Comparison of ENCODE assay signal across 8 cellular contexts in genomic region chr17:68398731-68399637, GRCh38. TPM values are rescaled to one million over a fixed set of nuclear protein-coding genes. Genes with fewer than 3 reads are reported as not detected.
DNase-seq lines count a peak whose midpoint lies in the region; ATAC-seq and TF ChIP-seq lines count a peak whose summit lies in the region.

No MANE protein-coding gene starts in this region.

- H3K4me3 ChIP-seq in retinal pigment epithelial cell (ENCODE audit: low read length) = no peak overlapping the region

- peaks cover 12% of the 10 kb centered on the region for H3K9me3 Mint-ChIP-seq in activated naive CD4-positive, alpha-beta T cell treated with anti-CD3 and anti-CD28 coated beads, Interleukin-2, amount 10 ng/mL, durations not matched to agents 7 days and 5 days

- H3K27ac Mint-ChIP-seq in activated naive CD4-positive, alpha-beta T cell treated with anti-CD3 and anti-CD28 coated beads, Interleukin-2, amount 10 ng/mL, durations not matched to agents 7 days and 5 days = peak overlapping the region; percentile 69

- ATAC-seq in GM19035 (IDR thresholded peaks at IDR 0.05; ENCODE audit: unreplicated experiment) (peak; percentile 93), HG03280 (IDR thresholded peaks at IDR 0.05; ENCODE audit: unreplicated experiment) (peak; percentile 74)

- CTCF ChIA-PET in activated naive CD4-positive, alpha-beta T cell treated with anti-CD3 and anti-CD28 coated beads, Interleukin-2, amount 10 ng/mL, durations not matched to agents 7 days and 5 days (lab: Charles Lee) = interaction anchor here (0.7 to 3.0 kb wide), 38 partner anchors 8 to 199 kb away, joined by 3 to 23 read pairs (median 5); partner anchors contain the start of genes ARSG and SLC16A6

- peak; percentile 89 for TF ChIP-seq CTCF in retinal pigment epithelial cell (conservative IDR thresholded peaks at IDR 0.05; ENCODE audit: low read depth, low read length)

- intact Hi-C loops in cardiac septum (cut with DNase I) = loop anchor here (2.0 to 10.0 kb wide), 2 partner anchors 136 to 224 kb away; no protein-coding TSS in a partner anchor

- no peaks in the 10 kb centered on the region for H3K27me3 Mint-ChIP-seq in activated naive CD4-positive, alpha-beta T cell treated with anti-CD3 and anti-CD28 coated beads, Interleukin-2, amount 10 ng/mL, durations not matched to agents 7 days and 5 days

- H3K4me3 Mint-ChIP-seq in activated naive CD4-positive, alpha-beta T cell treated with anti-CD3 and anti-CD28 coated beads, Interleukin-2, amount 10 ng/mL, durations not matched to agents 7 days and 5 days = peak overlapping the region; percentile 8

- H3K4me1 Mint-ChIP-seq in activated naive CD4-positive, alpha-beta T cell treated with anti-CD3 and anti-CD28 coated beads, Interleukin-2, amount 10 ng/mL, durations not matched to agents 7 days and 5 days = peaks cover 47% of the 10 kb centered on the region

- DNase-seq in COR-L47 (lab: John Stamatoyannopoulos, UW) (peak; percentile 71), NCI-H82 (lab: John Stamatoyannopoulos, UW) (peak; percentile 76), cardiac septum (ENCODE audit: low spot score) (peak; percentile 81), retinal pigment epithelial cell (ENCODE audit: low read depth) (peak; percentile 46), NCI-H128 (lab: John Stamatoyannopoulos, UW; ENCODE audit: unreplicated experiment) (no peak)
- DNase-seq in activated naive CD4-positive, alpha-beta T cell treated with anti-CD3 and anti-CD28 coated beads, Interleukin-2, amount 10 ng/mL, durations not matched to agents 7 days and 5 days = peak; percentile 46

- peaks cover 4% of the 10 kb centered on the region for H3K36me3 Mint-ChIP-seq in activated naive CD4-positive, alpha-beta T cell treated with anti-CD3 and anti-CD28 coated beads, Interleukin-2, amount 10 ng/mL, durations not matched to agents 7 days and 5 days

RNA-seq across cellular contexts. Expression of gene WIPI1, which starts 58.3 kb away (rescaled TPM):
- total RNA-seq in cardiac septum = 148 TPM
